ENCODE assay signal across 26 cellular contexts in the genomic region with DNA sequence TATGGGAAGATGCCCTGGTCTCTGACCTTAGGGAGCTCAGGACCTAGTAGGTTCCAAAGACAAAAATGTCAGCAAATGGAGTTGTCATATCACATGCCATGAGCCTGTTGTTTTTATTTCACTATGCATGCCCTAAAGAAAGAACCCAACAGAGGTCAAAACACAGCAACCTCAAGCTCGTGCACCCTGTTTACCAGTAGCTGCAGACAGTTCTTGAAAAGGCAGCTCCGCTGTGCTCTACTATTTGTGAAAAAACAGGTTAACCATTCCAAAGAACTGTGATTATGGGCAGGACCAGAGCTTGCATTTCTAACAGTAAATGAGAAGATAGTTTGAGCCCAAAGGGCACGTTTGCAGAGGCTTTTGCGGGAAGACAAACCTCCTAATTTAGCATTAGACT. TPM values are rescaled to one million over a fixed set of nuclear protein-coding genes. Genes with fewer than 3 reads are reported as not detected.
DNase-seq lines count a peak whose midpoint lies in the region; ATAC-seq and TF ChIP-seq lines count a peak whose summit lies in the region.
"Had no signal": no experiment of that assay in that cellular context is flagged by ENCODE, and none has a peak within 500 bp of the region (broad histone marks: within the 10 kb centered on the region; RNA-seq: fewer than 3 reads in every experiment).

No MANE protein-coding gene starts in this region.

- POLR2A ChIA-PET in OCI-LY7 (lab: Charles Lee): no interaction called here

- no peaks in the 10 kb centered on the region for H3K9me2 ChIP-seq in OCI-LY7 (ENCODE audit: insufficient read depth, low read length)

- no peak overlapping the region for H3K9ac ChIP-seq in neural progenitor cell
- H3K9ac ChIP-seq: BLaER1 treated with 17β-estradiol and CSF1 and Interleukin-3, amounts not matched to agents 10 nM and 100 nM had no signal

- H3K4me1 ChIP-seq in OCI-LY7 (ENCODE audit: insufficient read depth, low read length, poor library complexity, severe bottlenecking): peaks cover 8% of the 10 kb centered on the region
- H3K4me1 ChIP-seq in neural progenitor cell: no peaks in the 10 kb centered on the region
- H3K4me1 ChIP-seq in suprapubic skin: no peaks in the 10 kb centered on the region

- TF ChIP-seq EP300 in suprapubic skin (IDR thresholded peaks at IDR 0.05): no peak

- H3K79me2 ChIP-seq in OCI-LY7 (ENCODE audit: insufficient read depth, low read depth, low read length) (no peaks in the 10 kb centered on the region), neural progenitor cell (ENCODE audit: low read depth) (no peaks in the 10 kb centered on the region)

- intact Hi-C loops in OCI-LY7 (cut with micrococcal nuclease; ENCODE audit: unreplicated experiment): no loop called here

- H3K9me3 ChIP-seq in OCI-LY7 (ENCODE audit: low read length) (no peaks in the 10 kb centered on the region; the same call in 1 of the 2 replicates), neural progenitor cell (ENCODE audit: low read depth) (no peaks in the 10 kb centered on the region), suprapubic skin (no peaks in the 10 kb centered on the region)
- H3K9me3 ChIP-seq: MG63 had no signal

- peak overlapping the region; percentile 62 to 68 for H3K4me3 Mint-ChIP-seq in activated T-cell treated with anti-CD3 and anti-CD28 coated beads, Interleukin-2, amount 50 U/mL, for 72 hours
- H3K4me3 Mint-ChIP-seq in activated naive CD8-positive, alpha-beta T cell treated with anti-CD3 and anti-CD28 coated beads for 36 hours: peak overlapping the region; percentile 60
- no peak overlapping the region for H3K4me3 Mint-ChIP-seq in neural progenitor cell
- H3K4me3 Mint-ChIP-seq: dendritic cell treated with granulocyte-macrophage colony-stimulating factor and Interleukin-4, amounts not matched to agents 40 ng/mL and 50 ng/mL, for 4 days; IgD-negative memory B cell; memory B cell had no signal

- CTCF ChIA-PET in OCI-LY7 (lab: Charles Lee; ENCODE audit: unreplicated experiment): no interaction called here

- H3K9me3 Mint-ChIP-seq in activated T-cell treated with anti-CD3 and anti-CD28 coated beads, Interleukin-2, amount 50 U/mL, for 72 hours: peaks cover 2 to 7% of the 10 kb centered on the region in 2 donors
- H3K9me3 Mint-ChIP-seq in activated naive CD8-positive, alpha-beta T cell treated with anti-CD3 and anti-CD28 coated beads for 36 hours: peaks cover 12% of the 10 kb centered on the region
- peaks cover 2% of the 10 kb centered on the region for H3K9me3 Mint-ChIP-seq in neural progenitor cell
- H3K9me3 Mint-ChIP-seq: dendritic cell treated with granulocyte-macrophage colony-stimulating factor and Interleukin-4, amounts not matched to agents 40 ng/mL and 50 ng/mL, for 4 days had no signal

- peaks cover 96% of the 10 kb centered on the region for H3K4me1 Mint-ChIP-seq in activated T-cell treated with anti-CD3 and anti-CD28 coated beads, Interleukin-2, amount 50 U/mL, for 72 hours (ENCODE audit: low read depth)
- H3K4me1 Mint-ChIP-seq in activated naive CD8-positive, alpha-beta T cell treated with anti-CD3 and anti-CD28 coated beads for 36 hours: peaks cover 84% of the 10 kb centered on the region
- no peaks in the 10 kb centered on the region for H3K4me1 Mint-ChIP-seq in neural progenitor cell

- no peaks in the 10 kb centered on the region for H3F3A ChIP-seq in neural progenitor cell (ENCODE audit: low read depth)

- DNase-seq in activated T-cell treated with anti-CD3 and anti-CD28 coated beads, Interleukin-2, amount 50 U/mL, for 72 hours: no peak
- DNase-seq in activated T-cell treated with anti-CD3 and anti-CD28 coated beads, Interleukin-2, amount 50 U/mL, for 48 hours: no peak
- DNase-seq in OCI-LY7 (ENCODE audit: low spot score) (no peak), neural progenitor cell (ENCODE audit: low spot score) (no peak), suprapubic skin (ENCODE audit: low spot score in 2 of 2) (no peak)
- no peak for DNase-seq in activated naive CD8-positive, alpha-beta T cell treated with anti-CD3 and anti-CD28 coated beads for 36 hours
- no peak for DNase-seq in stimulated activated CD4-positive, alpha-beta T cell treated with anti-CD3 and anti-CD28 coated beads, Interleukin-2, amount 100 ng/mL, for 24 hours
- DNase-seq in effector CD8-positive, alpha-beta T cell (lab: John Stamatoyannopoulos, UW): no peak
- DNase-seq: ACHN, anterior cingulate cortex, H7, left cardiac atrium, MG63, NCI-H1417 treated with DMSO at 0.1 percent for 48 hours, NCI-H510A, retina, SIG-M5 had no signal

- H3K4me3 ChIP-seq in OCI-LY7 (ENCODE audit: low read depth, low read length, poor library complexity, severe bottlenecking): no peak overlapping the region
- H3K4me3 ChIP-seq in neural progenitor cell: no peak overlapping the region
- no peak overlapping the region for H3K4me3 ChIP-seq in suprapubic skin
- H3K4me3 ChIP-seq: BLaER1 treated with 17β-estradiol and CSF1 and Interleukin-3, amounts not matched to agents 10 nM and 100 nM; cardiac muscle cell; MG63 had no signal

- H3K27ac ChIP-seq in OCI-LY7 (ENCODE audit: low read depth, low read length, poor library complexity, severe bottlenecking) (no peak overlapping the region), neural progenitor cell (no peak overlapping the region), suprapubic skin (no peak overlapping the region)
- H3K27ac ChIP-seq: cardiac muscle cell had no signal

- H2AFZ ChIP-seq in OCI-LY7 (ENCODE audit: low read length): 0 out of 2 replicates have a peak overlapping the region, but pooled peaks have one; percentile 5
- peak overlapping the region; percentile 26 for H2AFZ ChIP-seq in neural progenitor cell (replicated peaks)

- no peak overlapping the region for H3K4me2 ChIP-seq in OCI-LY7 (ENCODE audit: low read length)
- no peak overlapping the region for H3K4me2 ChIP-seq in neural progenitor cell

- H3K27me3 ChIP-seq in neural progenitor cell: no peaks in the 10 kb centered on the region
- H3K27me3 ChIP-seq in suprapubic skin: peaks cover 10% of the 10 kb centered on the region
- H3K27me3 ChIP-seq: BLaER1 treated with 17β-estradiol and CSF1 and Interleukin-3, amounts not matched to agents 10 nM and 100 nM; cardiac muscle cell had no signal

- BruUV-seq in OCI-LY7 (replicated peaks; lab: Mats Ljungman, UMichigan): no TSS peak

- no peaks in the 10 kb centered on the region for H4K20me1 ChIP-seq in OCI-LY7 (ENCODE audit: insufficient read depth, low read length)
- H4K20me1 ChIP-seq in neural progenitor cell (ENCODE audit: low read depth): no peaks in the 10 kb centered on the region
- H4K20me1 ChIP-seq: BLaER1 treated with 17β-estradiol and CSF1 and Interleukin-3, amounts not matched to agents 10 nM and 100 nM had no signal

- TF ChIP-seq CTCF in OCI-LY7 (conservative IDR thresholded peaks at IDR 0.05; ENCODE audit: low read length) (no peak), neural progenitor cell (IDR thresholded peaks at IDR 0.05) (no peak), suprapubic skin (IDR thresholded peaks at IDR 0.05) (no peak)

- peak in 1 of 2 donors; percentile 3 for ATAC-seq in activated T-cell treated with anti-CD3 and anti-CD28 coated beads, Interleukin-2, amount 50 U/mL, for 72 hours (replicated peaks in 1 of 2)
- ATAC-seq: left cardiac atrium had no signal

- peak overlapping the region; percentile 56 for H3K27ac Mint-ChIP-seq in activated T-cell treated with anti-CD3 and anti-CD28 coated beads, Interleukin-2, amount 50 U/mL, for 72 hours
- peak overlapping the region; percentile 89 for H3K27ac Mint-ChIP-seq in activated naive CD8-positive, alpha-beta T cell treated with anti-CD3 and anti-CD28 coated beads for 36 hours
- H3K27ac Mint-ChIP-seq in neural progenitor cell: no peak overlapping the region
- H3K27ac Mint-ChIP-seq: dendritic cell treated with granulocyte-macrophage colony-stimulating factor and Interleukin-4, amounts not matched to agents 40 ng/mL and 50 ng/mL, for 4 days; memory B cell had no signal

- 63% methylated on average over 4 of the region's 4 CpGs for WGBS in suprapubic skin

- H3K36me3 Mint-ChIP-seq in activated T-cell treated with anti-CD3 and anti-CD28 coated beads, Interleukin-2, amount 50 U/mL, for 72 hours (ENCODE audit: insufficient read depth in 2 of 2): peaks cover 36 to 60% of the 10 kb centered on the region in 2 donors
- peaks cover 89% of the 10 kb centered on the region for H3K36me3 Mint-ChIP-seq in activated naive CD8-positive, alpha-beta T cell treated with anti-CD3 and anti-CD28 coated beads for 36 hours
- H3K36me3 Mint-ChIP-seq in neural progenitor cell: no peaks in the 10 kb centered on the region
- H3K36me3 Mint-ChIP-seq: IgD-negative memory B cell, memory B cell had no signal

- no peaks in the 10 kb centered on the region; the same call in 1 of the 2 replicates for H3K36me3 ChIP-seq in OCI-LY7 (ENCODE audit: insufficient read depth, low read length)
- H3K36me3 ChIP-seq in neural progenitor cell: no peaks in the 10 kb centered on the region
- H3K36me3 ChIP-seq in suprapubic skin: no peaks in the 10 kb centered on the region
- H3K36me3 ChIP-seq: BLaER1 treated with 17β-estradiol and CSF1 and Interleukin-3, amounts not matched to agents 10 nM and 100 nM; cardiac muscle cell; MG63 had no signal

- TF ChIP-seq POLR2A in suprapubic skin (IDR thresholded peaks at IDR 0.05): no peak

- no peaks in the 10 kb centered on the region for H3K27me3 Mint-ChIP-seq in activated T-cell treated with anti-CD3 and anti-CD28 coated beads, Interleukin-2, amount 50 U/mL, for 72 hours (ENCODE audit: low read depth)
- no peaks in the 10 kb centered on the region for H3K27me3 Mint-ChIP-seq in activated naive CD8-positive, alpha-beta T cell treated with anti-CD3 and anti-CD28 coated beads for 36 hours
- H3K27me3 Mint-ChIP-seq in neural progenitor cell (ENCODE audit: insufficient read depth, low read depth): no peaks in the 10 kb centered on the region

RNA-seq across cellular contexts. Expression of gene ITK, which starts 22.8 kb away (rescaled TPM):
- 100 to 1,000 TPM; 289 to 314 TPM for total RNA-seq in activated T-cell treated with anti-CD3 and anti-CD28 coated beads, Interleukin-2, amount 50 U/mL, for 72 hours
- total RNA-seq in OCI-LY7 (2014; rRNA removed; shearing (Covaris generic)): 0.05 TPM in 1 of 2 replicates, not detected in the other
- total RNA-seq in OCI-LY7 (2022) (not detected in 2 replicates), neural progenitor cell (ENCODE audit: low replicate concordance) (not detected in 2 replicates), suprapubic skin (1 to 10 TPM; 1.6 to 3.5 (median 2.7) TPM)
- 100 to 1,000 TPM; 200 to 204 TPM for total RNA-seq in activated naive CD8-positive, alpha-beta T cell treated with anti-CD3 and anti-CD28 coated beads for 36 hours
- total RNA-seq: cardiac muscle cell, G401, myocyte, osteocyte had no signal

RNA-seq across cellular contexts. Expression of gene GARIN3, which starts 37.4 kb away (rescaled TPM):
- total RNA-seq in activated T-cell treated with anti-CD3 and anti-CD28 coated beads, Interleukin-2, amount 50 U/mL, for 72 hours: under 1 TPM; 0.22 to 0.39 TPM
- total RNA-seq in OCI-LY7 (2014; rRNA removed; shearing (Covaris generic)): not detected in 2 replicates
- not detected in 2 replicates for total RNA-seq in OCI-LY7 (2022)
- under 1 TPM; 0.46 to 0.47 TPM for total RNA-seq in activated naive CD8-positive, alpha-beta T cell treated with anti-CD3 and anti-CD28 coated beads for 36 hours
- total RNA-seq in neural progenitor cell (ENCODE audit: low replicate concordance): not detected in 2 replicates
- total RNA-seq in suprapubic skin: not detected
- total RNA-seq: cardiac muscle cell; G401; H7; left cardiac atrium; myocyte; osteocyte; T-helper 1 cell treated with Interleukin-12 subunit alpha and Interleukin-12 subunit beta and Interleukin-4 antibody, amounts not matched to agents 30 ng/mL and 1 ng/mL, for 36 hours had no signal

Comparison
In these comparisons a context has a peak if more than half of its experiments do, and no peak if none do; other contexts are left out.
1. RNA of gene ITK, which starts 22.8 kb away (total RNA-seq): 289 to 314 TPM in activated T-cell treated with anti-CD3 and anti-CD28 coated beads, Interleukin-2, amount 50 U/mL, for 72 hours and 200 to 204 TPM in activated naive CD8-positive, alpha-beta T cell treated with anti-CD3 and anti-CD28 coated beads for 36 hours; 1.6 to 3.5 TPM in suprapubic skin, 0.05 TPM in OCI-LY7 and not detected in neural progenitor cell; every median in the first group is over 10 times any median in the second.